In genomic region chr16:63442246-63442645, GRCh38 we compare ENCODE assay signal across 25 cellular contexts.
DNase-seq lines count a peak whose midpoint lies in the region; TF ChIP-seq lines count a peak whose summit lies in the region.
"Had no signal": no experiment of that assay in that cellular context is flagged by ENCODE, and none has a peak within 500 bp of the region (broad histone marks: within the 10 kb centered on the region; RNA-seq: fewer than 3 reads in every experiment).

No MANE protein-coding gene starts in this region.

- H4K20me1 ChIP-seq in PC-9 (ENCODE audit: insufficient read depth) = no peaks in the 10 kb centered on the region
- H4K20me1 ChIP-seq: BLaER1 treated with 17β-estradiol and CSF1 and Interleukin-3, amounts not matched to agents 10 nM and 100 nM had no signal

- H3K27ac ChIP-seq in PC-9 = no peak overlapping the region
- H3K27ac ChIP-seq: 22Rv1; BLaER1 treated with 17β-estradiol and CSF1 and Interleukin-3, amounts not matched to agents 10 nM and 100 nM; HL-60 had no signal

- H3K79me2 ChIP-seq in PC-9 (ENCODE audit: low read depth) = no peaks in the 10 kb centered on the region

- no peak overlapping the region for H3K4me2 ChIP-seq in PC-9
- H3K4me2 ChIP-seq: BLaER1 treated with 17β-estradiol and CSF1 and Interleukin-3, amounts not matched to agents 10 nM and 100 nM; SK-N-SH had no signal

- peak; percentile 3 for DNase-seq in NCI-H345 (lab: John Stamatoyannopoulos, UW)
- DNase-seq in NCI-H345 treated with DMSO at 0.1 percent for 48 hours (lab: John Stamatoyannopoulos, UW; ENCODE audit: unreplicated experiment) = no peak
- peak; percentile 40 for DNase-seq in NCI-H2196 (lab: John Stamatoyannopoulos, UW; ENCODE audit: unreplicated experiment)
- DNase-seq in RPMI8226 = peak; percentile 15
- peak; percentile 2 for DNase-seq in kidney tubule cell (ENCODE audit: low spot score)
- DNase-seq in PC-9 = no peak
- DNase-seq in NCI-H1092 treated with DMSO at 0.1 percent for 48 hours (lab: John Stamatoyannopoulos, UW) = no peak
- DNase-seq in NCI-H1048 (lab: John Stamatoyannopoulos, UW) = no peak
- DNase-seq: Caco-2; CD4-positive, alpha-beta memory T cell; DMS 273 treated with DMSO at 0.1 percent for 48 hours; DMS79 treated with DMSO at 0.1 percent for 48 hours; H7; MG63; NCI-H1436; NCI-H2029; NCI-H446 treated with DMSO at 0.1 percent for 48 hours; NCI-H526 treated with DMSO at 0.1 percent for 48 hours; OCI-M1; SIG-M5; SK-N-SH had no signal

- H3K9me3 ChIP-seq in PC-9 (ENCODE audit: insufficient read depth, low read depth) = no peaks in the 10 kb centered on the region
- H3K9me3 ChIP-seq: BLaER1 treated with 17β-estradiol and CSF1 and Interleukin-3, amounts not matched to agents 10 nM and 100 nM; Caco-2; MG63; SK-N-SH had no signal

- CTCF ChIA-PET in PC-9 (lab: Charles Lee) = no interaction called here

- no peak overlapping the region for H3K4me3 ChIP-seq in PC-9
- H3K4me3 ChIP-seq: BLaER1 treated with 17β-estradiol and CSF1 and Interleukin-3, amounts not matched to agents 10 nM and 100 nM; K562; MG63 had no signal

- no peaks in the 10 kb centered on the region for H3K9me2 ChIP-seq in PC-9 (ENCODE audit: insufficient read depth)

- POLR2A ChIA-PET in PC-9 (lab: Charles Lee; ENCODE audit: unreplicated experiment) = no interaction called here

- H3K27me3 ChIP-seq in PC-9 (ENCODE audit: insufficient read depth, low read depth) = no peaks in the 10 kb centered on the region
- H3K27me3 ChIP-seq: BLaER1 treated with 17β-estradiol and CSF1 and Interleukin-3, amounts not matched to agents 10 nM and 100 nM; MG63 had no signal

- intact Hi-C loops in PC-9 (cut with micrococcal nuclease; ENCODE audit: unreplicated experiment) = no loop called here

- no peak for TF ChIP-seq CTCF in PC-9 (conservative IDR thresholded peaks at IDR 0.05)

- H3K36me3 ChIP-seq in PC-9 (ENCODE audit: low read depth) = no peaks in the 10 kb centered on the region
- H3K36me3 ChIP-seq: BLaER1 treated with 17β-estradiol and CSF1 and Interleukin-3, amounts not matched to agents 10 nM and 100 nM; MG63 had no signal

- no TSS peak for BruUV-seq in PC-9 (replicated peaks; lab: Mats Ljungman, UMichigan)

- no peaks in the 10 kb centered on the region for H3F3A ChIP-seq in PC-9 (ENCODE audit: insufficient read depth, low read depth)

- H3K4me1 ChIP-seq in PC-9 (replicated peaks; ENCODE audit: insufficient read depth) = no peaks in the 10 kb centered on the region
- H3K4me1 ChIP-seq: BLaER1 treated with 17β-estradiol and CSF1 and Interleukin-3, amounts not matched to agents 10 nM and 100 nM; Caco-2 had no signal

- H2AFZ ChIP-seq in PC-9 = no peak overlapping the region

Comparison
In these comparisons a context has a peak if more than half of its experiments do, and no peak if none do; other contexts are left out.
1. DNase-seq: peak in NCI-H345 (single experiment), NCI-H2196 (single experiment), RPMI8226 (single experiment) and kidney tubule cell (single experiment); none in NCI-H345 treated with DMSO at 0.1 percent for 48 hours (single experiment), PC-9 (0 of 2), NCI-H1092 treated with DMSO at 0.1 percent for 48 hours (single experiment) and NCI-H1048 (single experiment).